Comparison of ENCODE assay signal across 20 cellular contexts in the genomic region with DNA sequence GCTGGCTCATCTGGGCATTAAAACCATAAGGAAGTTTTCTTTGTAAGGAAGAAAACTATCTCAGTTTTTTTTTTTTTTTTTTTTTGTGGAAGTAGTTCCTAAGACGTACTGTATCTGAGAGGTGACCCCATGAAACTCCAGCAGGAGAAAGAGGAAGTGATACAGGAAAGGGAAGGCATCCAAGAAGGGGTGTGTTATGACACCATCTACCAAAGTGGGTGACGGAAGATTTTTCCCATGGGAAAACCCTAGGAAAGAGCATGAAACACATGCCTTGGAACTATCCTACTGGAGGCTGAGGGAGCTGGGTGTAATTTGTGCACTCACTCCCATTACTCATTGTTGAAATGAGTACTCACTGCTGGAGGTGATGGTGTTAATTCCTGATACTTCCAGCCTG.
DNase-seq lines count a peak whose midpoint lies in the region; ATAC-seq, FAIRE-seq and TF ChIP-seq lines count a peak whose summit lies in the region.
"Had no signal": no experiment of that assay in that cellular context is flagged by ENCODE, and none has a peak within 500 bp of the region (broad histone marks: within the 10 kb centered on the region; RNA-seq: fewer than 3 reads in every experiment).

No MANE protein-coding gene starts in this region.

- intact Hi-C loops in endothelial cell of umbilical vein (cut with micrococcal nuclease) = loop anchor here (2.0 to 5.0 kb wide), 3 partner anchors 19 to 64 kb away; a partner anchor contains a TSS

- no peak overlapping the region for H3K9ac ChIP-seq in BLaER1
- no peak overlapping the region for H3K9ac ChIP-seq in endothelial cell of umbilical vein (replicated peaks; ENCODE audit: extremely low read depth, insufficient read depth, low read length)
- H3K9ac ChIP-seq: SK-N-SH had no signal

- H4K20me1 ChIP-seq in BLaER1 (no peaks in the 10 kb centered on the region), endothelial cell of umbilical vein (replicated peaks; ENCODE audit: control insufficient read depth, extremely low read depth, insufficient read depth, low read length) (no peaks in the 10 kb centered on the region)

- H3K9me3 ChIP-seq in BLaER1 (no peaks in the 10 kb centered on the region), endothelial cell of umbilical vein (replicated peaks; ENCODE audit: control insufficient read depth, insufficient read depth, low read length) (peaks cover 2% of the 10 kb centered on the region)
- H3K9me3 ChIP-seq: SK-N-SH had no signal

- TF ChIP-seq POLR2A in endothelial cell of umbilical vein (IDR thresholded peaks at IDR 0.05; ENCODE audit: low read depth, low read length) = no peak
- TF ChIP-seq POLR2A in GM18505 (IDR thresholded peaks at IDR 0.05; ENCODE audit: borderline replicate concordance, extremely low read depth, insufficient read depth, insufficient read length) = no peak

- H3K4me1 ChIP-seq in BLaER1 = peaks cover 13% of the 10 kb centered on the region
- peaks cover 21% of the 10 kb centered on the region for H3K4me1 ChIP-seq in endothelial cell of umbilical vein (ENCODE audit: control insufficient read depth, extremely low read depth, insufficient read depth, low read length)

- H3K27me3 ChIP-seq in BLaER1 (no peaks in the 10 kb centered on the region), endothelial cell of umbilical vein (ENCODE audit: control insufficient read depth in 2 of 2, insufficient read depth in 2 of 2, low read length in 2 of 2) (no peaks in the 10 kb centered on the region)

- H3K4me3 ChIP-seq in BLaER1 = no peak overlapping the region
- no peak overlapping the region for H3K4me3 ChIP-seq in endothelial cell of umbilical vein (replicated peaks in 1 of 3; ENCODE audit: insufficient read depth in 1 of 3, low read depth in 1 of 3, low read length in 3 of 3)

- no TSS peak for BruUV-seq in endothelial cell of umbilical vein (replicated peaks; lab: Mats Ljungman, UMichigan)

- ATAC-seq in GM18505 (IDR thresholded peaks at IDR 0.05; ENCODE audit: unreplicated experiment) = no peak
- ATAC-seq: CD8-positive, alpha-beta T cell; HepG2 had no signal

- peak overlapping the region; percentile 24; the same call in 1 of the 2 replicates for H3K4me2 ChIP-seq in BLaER1
- H3K4me2 ChIP-seq in endothelial cell of umbilical vein (ENCODE audit: insufficient read depth, low read length) = no peak overlapping the region
- H3K4me2 ChIP-seq: SK-N-SH had no signal

- POLR2A ChIA-PET in endothelial cell of umbilical vein (lab: Charles Lee) = no interaction called here

- no peak for FAIRE-seq in endothelial cell of umbilical vein (lab: Jason Lieb, UNC)
- FAIRE-seq: HepG2 had no signal

- CTCF ChIA-PET in endothelial cell of umbilical vein (lab: Charles Lee) = interaction anchor here (1.6 to 3.4 kb wide), 3 partner anchors 13 to 19 kb away, joined by 4 to 11 read pairs (median 4); no protein-coding TSS in a partner anchor

- no peak for TF ChIP-seq CTCF in endothelial cell of umbilical vein (IDR thresholded peaks at IDR 0.05; ENCODE audit: extremely low read depth in 1 of 2, insufficient read depth in 1 of 2, low read depth in 1 of 2, low read length in 2 of 2)

- dilution Hi-C loops in endothelial cell of umbilical vein (cut with MboI; ENCODE audit: extremely low pct_ligation_motif_present, low sequenced_read_pairs) = no loop called here

- peak overlapping the region; percentile 63 for H2AFZ ChIP-seq in endothelial cell of umbilical vein (ENCODE audit: low read depth, low read length)

- DNase-seq in EH (ENCODE audit: low read depth) (peak; percentile 22), MV-4-11 (lab: John Stamatoyannopoulos, UW) (peak; percentile 57), endothelial cell of umbilical vein (ENCODE audit: low read depth, low spot score) (peak; percentile 81), retina (no peak)
- no peak for DNase-seq in central memory CD4-positive, alpha-beta T cell
- DNase-seq: CD8-positive, alpha-beta T cell; GDM1; H9; HFFc6; KBM-7; NCI-H1417; NCI-H1694 treated with DMSO at 0.1 percent for 48 hours; NCI-H2081 treated with DMSO at 0.1 percent for 48 hours; NCI-H2171 treated with DMSO at 0.1 percent for 48 hours; NCI-H524 treated with DMSO at 0.1 percent for 48 hours; SIG-M5; SK-N-SH had no signal

- no peaks in the 10 kb centered on the region for H3K9me1 ChIP-seq in endothelial cell of umbilical vein (replicated peaks; ENCODE audit: control insufficient read depth, extremely low read depth, insufficient read depth, low read length)

- no peaks in the 10 kb centered on the region for H3K36me3 ChIP-seq in BLaER1
- no peaks in the 10 kb centered on the region for H3K36me3 ChIP-seq in endothelial cell of umbilical vein (ENCODE audit: control insufficient read depth in 2 of 2, extremely low read depth in 1 of 2, insufficient read depth in 2 of 2, low read length in 2 of 2)

- H3K27ac ChIP-seq in BLaER1 = no peak overlapping the region
- no peak overlapping the region for H3K27ac ChIP-seq in endothelial cell of umbilical vein (ENCODE audit: insufficient read depth, low read depth, low read length)

- H3K79me2 ChIP-seq in endothelial cell of umbilical vein (ENCODE audit: control insufficient read depth, insufficient read depth, low read length) = no peaks in the 10 kb centered on the region

TF ChIP-seq in endothelial cell of umbilical vein, 7 proteins besides CTCF, POLR2A, EP300 and RAD21:
- no peak for TF ChIP-seq FOS (IDR thresholded peaks at IDR 0.05; ENCODE audit: borderline replicate concordance, insufficient read depth, low read length)
- TF ChIP-seq JUN (IDR thresholded peaks at IDR 0.05; ENCODE audit: borderline replicate concordance, insufficient read depth, insufficient read length, low read depth) = no peak
- TF ChIP-seq POLR2AphosphoS5 (IDR thresholded peaks at IDR 0.05; ENCODE audit: insufficient read depth, low read depth, low read length) = no peak
- TF ChIP-seq EZH2 (IDR thresholded peaks at IDR 0.05; ENCODE audit: borderline replicate concordance, low read depth, low read length, severe bottlenecking) = no peak
- no peak for TF ChIP-seq MYC (IDR thresholded peaks at IDR 0.05; ENCODE audit: low read depth, low read length)
- no peak for TF ChIP-seq GATA2 (IDR thresholded peaks at IDR 0.05; ENCODE audit: insufficient read depth, insufficient read length, low read depth, low read length)
- TF ChIP-seq, protein P1, sequence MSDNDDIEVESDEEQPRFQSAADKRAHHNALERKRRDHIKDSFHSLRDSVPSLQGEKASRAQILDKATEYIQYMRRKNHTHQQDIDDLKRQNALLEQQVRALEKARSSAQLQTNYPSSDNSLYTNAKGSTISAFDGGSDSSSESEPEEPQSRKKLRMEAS (IDR thresholded peaks at IDR 0.05; ENCODE audit: insufficient read depth, insufficient read length) = no peak

Comparison
In these comparisons a context has a peak if more than half of its experiments do, and no peak if none do; other contexts are left out.
1. DNase-seq: peak in EH (single experiment), MV-4-11 (single experiment) and endothelial cell of umbilical vein (single experiment); none in central memory CD4-positive, alpha-beta T cell (single experiment) and retina (single experiment).